Comparison of ENCODE assay signal across 8 cellular contexts in the genomic region with DNA sequence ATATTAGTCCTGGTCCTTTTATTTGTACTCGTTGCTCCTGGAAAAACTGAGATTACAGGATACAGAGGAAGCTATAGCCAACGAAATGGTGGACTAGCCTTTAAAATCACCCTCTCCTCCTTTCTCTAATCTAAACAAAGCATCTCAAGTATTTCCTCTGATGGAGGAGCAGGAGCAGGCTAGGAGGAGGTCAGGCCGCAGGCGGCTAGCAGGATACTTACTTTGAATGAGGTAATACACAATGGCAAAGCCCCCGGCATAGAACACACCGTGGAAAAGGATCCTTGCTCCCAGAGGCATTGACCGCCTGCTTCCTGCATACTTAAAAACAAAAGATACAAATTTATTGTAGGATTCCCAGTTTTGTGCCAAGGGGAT.
DNase-seq lines count a peak whose midpoint lies in the region; ATAC-seq and TF ChIP-seq lines count a peak whose summit lies in the region.

No MANE protein-coding gene starts in this region.

- H3K36me3 Mint-ChIP-seq in stimulated activated naive CD8-positive, alpha-beta T cell treated with anti-CD3 and anti-CD28 coated beads, Interleukin-15, Interleukin-2, amounts not matched to agents 100 ng/mL and 50 ng/mL, for 24 hours (ENCODE audit: low read depth) = peaks cover 65% of the 10 kb centered on the region
- H3K36me3 Mint-ChIP-seq in MCF 10A (ENCODE audit: insufficient read depth, unreplicated experiment) = peaks cover 73% of the 10 kb centered on the region

- TF ChIP-seq CTCF in MCF 10A (IDR thresholded peaks at IDR 0.05; ENCODE audit: unreplicated experiment) = no peak
- no peak for TF ChIP-seq CTCF in lung (IDR thresholded peaks at IDR 0.05; ENCODE audit: control extremely low read depth, extremely low read depth)
- no peak for TF ChIP-seq CTCF in vagina (IDR thresholded peaks at IDR 0.05)

- WGBS in lung, 2 donors = 37 to 66% methylated on average over 7 of the region's 7 CpGs

- no peaks in the 10 kb centered on the region for H3K9me3 Mint-ChIP-seq in stimulated activated naive CD8-positive, alpha-beta T cell treated with anti-CD3 and anti-CD28 coated beads, Interleukin-15, Interleukin-2, amounts not matched to agents 100 ng/mL and 50 ng/mL, for 24 hours
- H3K9me3 Mint-ChIP-seq in MCF 10A (ENCODE audit: unreplicated experiment) = no peaks in the 10 kb centered on the region

- H3K4me1 ChIP-seq in lung (ENCODE audit: control insufficient read depth in 2 of 2, insufficient read depth in 2 of 2, low read length in 2 of 2) (peaks cover 32% of the 10 kb centered on the region in 2 donors), vagina (peaks cover 72% of the 10 kb centered on the region)

- H3K27me3 Mint-ChIP-seq in stimulated activated naive CD8-positive, alpha-beta T cell treated with anti-CD3 and anti-CD28 coated beads, Interleukin-15, Interleukin-2, amounts not matched to agents 100 ng/mL and 50 ng/mL, for 24 hours = no peaks in the 10 kb centered on the region
- H3K27me3 Mint-ChIP-seq in MCF 10A (ENCODE audit: insufficient read depth, unreplicated experiment) = no peaks in the 10 kb centered on the region

- H3K27ac ChIP-seq in lung (ENCODE audit: low read depth in 1 of 2, low read length in 1 of 2) (peak overlapping the region; percentile 76 to 98), vagina (peak overlapping the region; percentile 92)

- intact Hi-C loops in MCF 10A (cut with micrococcal nuclease) = no loop called here
- intact Hi-C loops in vagina (cut with DNase I) = loop anchor here (10.0 kb wide), 1 partner anchor 63 kb away; a partner anchor contains a TSS

- TSS peak; percentile 49 for BruUV-seq in MCF 10A (replicated peaks; lab: Mats Ljungman, UMichigan)

- CTCF ChIA-PET in MCF 10A (lab: Yijun Ruan, JAX) = interaction anchor here (0.6 to 3.9 kb wide), 5 partner anchors 9 to 65 kb away, joined by 3 to 27 read pairs (median 3); a partner anchor contains a TSS

- H3K9me3 ChIP-seq in lung (ENCODE audit: control insufficient read depth in 2 of 2, insufficient read depth in 1 of 2, low read length in 1 of 2) (no peaks in the 10 kb centered on the region), vagina (no peaks in the 10 kb centered on the region)

- DNase-seq in stimulated activated naive CD8-positive, alpha-beta T cell treated with anti-CD3 and anti-CD28 coated beads, Interleukin-15, Interleukin-2, amounts not matched to agents 100 U/mL and 50 U/mL, for 24 hours = no peak
- DNase-seq in MCF 10A (ENCODE audit: unreplicated experiment) (peak; percentile 51), lung (ENCODE audit: low spot score) (no peak), vagina (ENCODE audit: extremely low spot score in 2 of 2) (no peak), COR-L47 (lab: John Stamatoyannopoulos, UW) (no peak), MV-4-11 (lab: John Stamatoyannopoulos, UW) (no peak)
- DNase-seq in activated CD8-positive, alpha-beta memory T cell treated with anti-CD3 and anti-CD28 coated beads, Interleukin-2, amount 50 U/mL, for 48 hours = no peak

- H3K27ac Mint-ChIP-seq in stimulated activated naive CD8-positive, alpha-beta T cell treated with anti-CD3 and anti-CD28 coated beads, Interleukin-15, Interleukin-2, amounts not matched to agents 100 ng/mL and 50 ng/mL, for 24 hours = peak overlapping the region; percentile 100
- peak overlapping the region; percentile 89 for H3K27ac Mint-ChIP-seq in MCF 10A (ENCODE audit: low read depth, unreplicated experiment)

- peaks cover 98% of the 10 kb centered on the region for H3K4me1 Mint-ChIP-seq in stimulated activated naive CD8-positive, alpha-beta T cell treated with anti-CD3 and anti-CD28 coated beads, Interleukin-15, Interleukin-2, amounts not matched to agents 100 ng/mL and 50 ng/mL, for 24 hours (ENCODE audit: low read depth)
- peaks cover 54% of the 10 kb centered on the region for H3K4me1 Mint-ChIP-seq in MCF 10A (ENCODE audit: insufficient read depth, unreplicated experiment)

- peak overlapping the region; percentile 85 for H3K4me3 Mint-ChIP-seq in stimulated activated naive CD8-positive, alpha-beta T cell treated with anti-CD3 and anti-CD28 coated beads, Interleukin-15, Interleukin-2, amounts not matched to agents 100 ng/mL and 50 ng/mL, for 24 hours
- peak overlapping the region; percentile 38 for H3K4me3 Mint-ChIP-seq in MCF 10A (ENCODE audit: unreplicated experiment)

- H3K36me3 ChIP-seq in lung (ENCODE audit: control insufficient read depth in 2 of 2, insufficient read depth in 2 of 2, low read length in 2 of 2) (peaks cover 0 to 13% of the 10 kb centered on the region in 2 donors), vagina (no peaks in the 10 kb centered on the region)

- no peak for ATAC-seq in stimulated activated naive CD8-positive, alpha-beta T cell treated with anti-CD3 and anti-CD28 coated beads, Interleukin-15, Interleukin-2, amounts not matched to agents 100 U/mL and 50 U/mL, for 24 hours
- ATAC-seq in lung (ENCODE audit: insufficient read depth, low FRiP score) = no peak

- POLR2A ChIA-PET in MCF 10A (lab: Yijun Ruan, JAX) = interaction anchor here (0.5 to 8.1 kb wide), 14 partner anchors 10 to 1045 kb away, joined by 3 to 107 read pairs (median 8); a partner anchor contains a TSS

- H3K27me3 ChIP-seq in lung (ENCODE audit: control insufficient read depth, insufficient read depth) = no peaks in the 10 kb centered on the region
- no peaks in the 10 kb centered on the region for H3K27me3 ChIP-seq in vagina

- no peak for TF ChIP-seq POLR2A in vagina (IDR thresholded peaks at IDR 0.05)

- H3K4me3 ChIP-seq in lung (no peak overlapping the region), vagina (peak overlapping the region in 1 of 2 donors; percentile 28)
